Comparison of ENCODE assay signal across 8 cellular contexts in the genomic region with DNA sequence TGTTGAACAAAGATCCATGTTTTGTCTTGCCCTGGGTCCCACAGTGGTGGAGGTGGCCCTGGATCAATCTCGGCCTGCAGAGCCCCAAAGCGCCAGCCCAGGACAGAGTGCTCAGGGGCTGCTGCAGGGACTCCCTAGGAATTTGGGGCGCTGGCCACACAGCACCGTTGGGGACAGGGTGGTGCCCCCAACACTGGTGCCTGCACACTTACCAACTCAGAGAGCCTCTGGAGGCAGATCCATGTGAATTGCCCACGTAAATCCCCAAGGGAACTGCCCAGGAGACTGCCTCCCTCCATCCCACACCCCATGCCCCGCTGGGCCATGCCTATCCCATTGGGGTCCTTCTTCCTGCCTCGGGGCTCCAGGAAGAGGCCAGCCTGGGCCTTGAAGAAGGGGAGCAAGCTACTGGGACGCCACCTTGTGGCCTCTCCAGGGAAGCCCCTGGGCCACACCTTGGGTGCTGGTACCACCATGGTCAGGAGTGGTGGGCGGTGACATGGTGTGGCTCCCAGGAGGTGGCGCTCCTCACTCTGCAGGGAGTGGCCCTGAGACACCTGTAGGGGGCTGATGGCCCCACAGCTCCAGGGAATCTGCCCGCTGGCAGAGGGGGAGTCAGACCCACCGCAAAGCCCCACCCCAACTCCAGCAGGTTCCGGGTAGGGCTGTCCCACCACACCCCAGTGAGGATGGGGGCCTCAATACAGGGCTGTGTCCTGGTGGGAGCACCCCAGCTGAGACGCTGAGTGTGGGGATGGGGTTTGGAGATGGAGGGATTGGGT. TPM values are rescaled to one million over a fixed set of nuclear protein-coding genes. Genes with fewer than 3 reads are reported as not detected.
DNase-seq lines count a peak whose midpoint lies in the region; ATAC-seq lines count a peak whose summit lies in the region.

No MANE protein-coding gene starts in this region.

- intact Hi-C loops in left cardiac atrium (cut with DNase I): loop anchor here in 1 of 2 donors (2.0 kb wide), 1 partner anchor 223 kb away; no protein-coding TSS in a partner anchor

- peak; percentile 69 for ATAC-seq in GM19395 (IDR thresholded peaks at IDR 0.05; ENCODE audit: unreplicated experiment)
- ATAC-seq in left cardiac atrium: peak; percentile 56 to 73
- ATAC-seq in HG03378 (IDR thresholded peaks at IDR 0.05; ENCODE audit: unreplicated experiment): no peak

- DNase-seq in COLO829 (ENCODE audit: low spot score) (peak; percentile 27), HT1080 (ENCODE audit: low read depth) (peak; percentile 65), SHP77 (lab: John Stamatoyannopoulos, UW) (peak; percentile 32 to 50), left cardiac atrium (peak; percentile 52)
- peak; percentile 75 for DNase-seq in activated naive CD4-positive, alpha-beta T cell treated with Interleukin-2 at 50 U/mL for 16 hours
- peak; percentile 87 for DNase-seq in stimulated activated CD4-positive, alpha-beta T cell treated with anti-CD3 and anti-CD28 coated beads, Interleukin-15, amount 100 ng/mL, for 24 hours

RNA-seq across cellular contexts. Expression of a gene that starts 22.8 kb away (rescaled TPM):
- total RNA-seq in HT1080 (2014; rRNA removed; shearing (Covaris generic)): not detected in 2 replicates
- polyA plus RNA-seq in HT1080 (2015; cell fraction: cytosol; rRNA removed): 0.02 TPM in 1 of 2 replicates, not detected in the other
- not detected in 2 replicates for polyA plus RNA-seq in HT1080 (2015; cell fraction: nucleus; rRNA removed)
- total RNA-seq in left cardiac atrium: not detected

RNA-seq across cellular contexts. Expression of a gene that starts 23.1 kb away (rescaled TPM):
- total RNA-seq in HT1080 (2014; rRNA removed; shearing (Covaris generic)): 5.0 and 5.4 TPM in 2 replicates
- polyA plus RNA-seq in HT1080 (2015; cell fraction: cytosol; rRNA removed): 1.7 and 2.0 TPM in 2 replicates
- 1.9 and 4.8 TPM in 2 replicates for polyA plus RNA-seq in HT1080 (2015; cell fraction: nucleus; rRNA removed)
- 1 to 10 TPM; 5.2 to 7.2 TPM for total RNA-seq in left cardiac atrium

RNA-seq across cellular contexts. Expression of a gene that starts 27.3 kb away (rescaled TPM):
- 77.4 and 97.7 TPM in 2 replicates for total RNA-seq in HT1080 (2014; rRNA removed; shearing (Covaris generic))
- polyA plus RNA-seq in HT1080 (2015; cell fraction: cytosol; rRNA removed): 64.0 and 68.1 TPM in 2 replicates
- 57.1 and 60.3 TPM in 2 replicates for polyA plus RNA-seq in HT1080 (2015; cell fraction: nucleus; rRNA removed)
- 10 to 100 TPM; 22.5 to 37.0 TPM for total RNA-seq in left cardiac atrium

Comparison
In these comparisons a context has a peak if more than half of its experiments do, and no peak if none do; other contexts are left out.
1. DNase-seq: peak in every context shown above with its lines; median percentile 87 in stimulated activated CD4-positive, alpha-beta T cell treated with anti-CD3 and anti-CD28 coated beads, Interleukin-15, amount 100 ng/mL, for 24 hours; 75 in activated naive CD4-positive, alpha-beta T cell treated with Interleukin-2 at 50 U/mL for 16 hours; 65 in HT1080; 52 in left cardiac atrium; 41 in SHP77; 27 in COLO829.